In genomic region chr6:4503700-4504099, GRCh38 we compare ENCODE assay signal across 16 cellular contexts.
"Had no signal": no experiment of that assay in that cellular context is flagged by ENCODE, and none has a peak within 500 bp of the region (broad histone marks: within the 10 kb centered on the region; RNA-seq: fewer than 3 reads in every experiment).

No MANE protein-coding gene starts in this region.

- DNase-seq: effector memory CD4-positive, alpha-beta T cell; gastrocnemius medialis; heart right ventricle; hypothalamus; kidney; left cardiac atrium; left ventricle myocardium inferior; lower lobe of right lung; naive B cell; sigmoid colon; stimulated activated naive CD4-positive, alpha-beta T cell treated with Interleukin-2 at 50 U/mL for 16 hours; trophoblast cell; uterus had no signal

- ATAC-seq: gastrocnemius medialis, heart right ventricle, left cardiac atrium, lower lobe of right lung had no signal

- H3K27me3 ChIP-seq: esophagus muscularis mucosa, gastrocnemius medialis, heart right ventricle, right atrium auricular region, sigmoid colon, uterus had no signal

- H3K4me3 ChIP-seq: esophagus muscularis mucosa, gastrocnemius medialis, heart right ventricle, left ventricle myocardium inferior, lower lobe of right lung, right atrium auricular region, sigmoid colon, skin epidermis, uterus had no signal

- H3K36me3 ChIP-seq: esophagus muscularis mucosa, gastrocnemius medialis, heart right ventricle, left ventricle myocardium inferior, lower lobe of right lung, right atrium auricular region, sigmoid colon, uterus had no signal

- H3K9me3 ChIP-seq: esophagus muscularis mucosa, gastrocnemius medialis, heart right ventricle, left ventricle myocardium inferior, lower lobe of right lung, right atrium auricular region, sigmoid colon, uterus had no signal

- H3K4me1 ChIP-seq: esophagus muscularis mucosa, gastrocnemius medialis, heart right ventricle, left ventricle myocardium inferior, lower lobe of right lung, right atrium auricular region, sigmoid colon, uterus had no signal
